Comparison of ENCODE assay signal across 21 cellular contexts in genomic region chrX:39164212-39164611, GRCh38.
"Had no signal": no experiment of that assay in that cellular context is flagged by ENCODE, and none has a peak within 500 bp of the region (broad histone marks: within the 10 kb centered on the region; RNA-seq: fewer than 3 reads in every experiment).

No MANE protein-coding gene starts in this region.

- H3K4me1 ChIP-seq: gastrocnemius medialis, left ventricle myocardium inferior, testis had no signal

- H3K27ac ChIP-seq: coronary artery, esophagus squamous epithelium, gastrocnemius medialis, left ventricle myocardium inferior, sigmoid colon, testis had no signal

- DNase-seq: activated B cell treated with CpG ODN at 0.5 μM for 24 hours; activated CD4-positive, alpha-beta T cell treated with anti-CD3 and anti-CD28 coated beads, Interleukin-2, amount 10 ng/mL, durations not matched to agents 7 days and 5 days; amygdala; cerebellar nuclear complex; endodermal cell; esophagus squamous epithelium; gastrocnemius medialis; hypothalamus; left ventricle myocardium inferior; retina; sigmoid colon; T1000; testis had no signal

- H3K36me3 Mint-ChIP-seq: memory B cell; natural killer cell treated with Interleukin-12 subunit alpha and Interleukin-12 subunit beta and Interleukin-15 and Interleukin-18, amount 100 ng/mL, for 72 hours; stimulated activated memory B cell treated with anti-CD40 and anti-IgM and Interleukin-4, amounts not matched to agents 10 μg/mL and 1 μg/mL and 100 μg/mL, for 72 hours; type B pancreatic cell had no signal

- H3K9me3 Mint-ChIP-seq: activated B cell treated with CpG ODN at 0.5 μM for 24 hours; activated CD4-positive, alpha-beta T cell treated with anti-CD3 and anti-CD28 coated beads, Interleukin-2, amount 10 ng/mL, durations not matched to agents 7 days and 5 days; activated naive CD4-positive, alpha-beta T cell treated with anti-CD3 and anti-CD28 coated beads for 36 hours; memory B cell; natural killer cell treated with Interleukin-12 subunit alpha and Interleukin-12 subunit beta and Interleukin-15 and Interleukin-18, amount 100 ng/mL, for 72 hours; stimulated activated memory B cell treated with anti-CD40 and anti-IgM and Interleukin-4, amounts not matched to agents 10 μg/mL and 1 μg/mL and 100 μg/mL, for 72 hours; type B pancreatic cell had no signal

- H3K4me3 ChIP-seq: coronary artery, esophagus squamous epithelium, gastrocnemius medialis, left ventricle myocardium inferior, sigmoid colon, smooth muscle cell, testis had no signal

- H3K36me3 ChIP-seq: esophagus squamous epithelium, gastrocnemius medialis, left ventricle myocardium inferior, sigmoid colon had no signal

- H3K9me3 ChIP-seq: esophagus squamous epithelium, gastrocnemius medialis, left ventricle myocardium inferior, sigmoid colon, testis had no signal

- H3K27me3 ChIP-seq: sigmoid colon, testis had no signal

- H3K4me3 Mint-ChIP-seq: activated B cell treated with CpG ODN at 0.5 μM for 24 hours; activated CD4-positive, alpha-beta T cell treated with anti-CD3 and anti-CD28 coated beads, Interleukin-2, amount 10 ng/mL, durations not matched to agents 7 days and 5 days; activated naive CD4-positive, alpha-beta T cell treated with anti-CD3 and anti-CD28 coated beads for 36 hours; endodermal cell; memory B cell; natural killer cell treated with Interleukin-12 subunit alpha and Interleukin-12 subunit beta and Interleukin-15 and Interleukin-18, amount 100 ng/mL, for 72 hours; stimulated activated memory B cell treated with anti-CD40 and anti-IgM and Interleukin-4, amounts not matched to agents 10 μg/mL and 1 μg/mL and 100 μg/mL, for 72 hours; type B pancreatic cell had no signal

- H3K27ac Mint-ChIP-seq: activated B cell treated with CpG ODN at 0.5 μM for 24 hours; activated CD4-positive, alpha-beta T cell treated with anti-CD3 and anti-CD28 coated beads, Interleukin-2, amount 10 ng/mL, durations not matched to agents 7 days and 5 days; endodermal cell; memory B cell; natural killer cell treated with Interleukin-12 subunit alpha and Interleukin-12 subunit beta and Interleukin-15 and Interleukin-18, amount 100 ng/mL, for 72 hours; progenitor cell of endocrine pancreas; stimulated activated memory B cell treated with anti-CD40 and anti-IgM and Interleukin-4, amounts not matched to agents 10 μg/mL and 1 μg/mL and 100 μg/mL, for 72 hours; type B pancreatic cell had no signal

- ATAC-seq: natural killer cell treated with Interleukin-12 subunit alpha and Interleukin-12 subunit beta and Interleukin-15 and Interleukin-18, amount 100 ng/mL, for 72 hours; stimulated activated memory B cell treated with anti-CD40 and anti-IgM and Interleukin-4, amounts not matched to agents 10 μg/mL and 1 μg/mL and 100 μg/mL, for 72 hours had no signal
